ENCODE assay signal across 32 cellular contexts in genomic region chr13:66581691-66582090, GRCh38.
"Had no signal": no experiment of that assay in that cellular context is flagged by ENCODE, and none has a peak within 500 bp of the region (broad histone marks: within the 10 kb centered on the region; RNA-seq: fewer than 3 reads in every experiment).

No MANE protein-coding gene starts in this region.

- DNase-seq: activated CD4-positive, alpha-beta T cell treated with anti-CD3 and anti-CD28 coated beads for 1 hour; activated CD4-positive, alpha-beta T cell treated with anti-CD3 and anti-CD28 coated beads for 36 hours; activated CD4-positive, alpha-beta T cell treated with anti-CD3 and anti-CD28 coated beads for 48 hours; activated CD4-positive, alpha-beta T cell treated with anti-CD3 and anti-CD28 coated beads, Interleukin-2, amount 10 ng/mL, durations not matched to agents 7 days and 5 days; activated CD4-positive, alpha-beta T cell treated with anti-CD3 and anti-CD28 coated beads, Interleukin-2, amount 50 U/mL, for 48 hours; activated CD4-positive, CD25-positive, alpha-beta regulatory T cell; activated CD8-positive, alpha-beta memory T cell treated with anti-CD3 and anti-CD28 coated beads, Interleukin-2, amount 50 U/mL, for 4 hours; activated CD8-positive, alpha-beta T cell treated with anti-CD3 and anti-CD28 coated beads for 36 hours; activated effector memory CD4-positive, alpha-beta T cell treated with anti-CD3 and anti-CD28 coated beads, Interleukin-2, amount 50 U/mL, for 16 hours; activated gamma-delta T cell treated with Interleukin-2 at 50 U/mL for 16 hours; activated naive CD4-positive, alpha-beta T cell; activated naive CD4-positive, alpha-beta T cell treated with anti-CD3 and anti-CD28 coated beads for 36 hours; activated naive CD4-positive, alpha-beta T cell treated with anti-CD3 and anti-CD28 coated beads, Interleukin-2, amount 50 U/mL, for 16 hours; activated naive CD8-positive, alpha-beta T cell treated with anti-CD3 and anti-CD28 coated beads for 36 hours; activated T-cell treated with anti-CD3 and anti-CD28 coated beads for 4 hours; activated T-cell treated with anti-CD3 and anti-CD28 coated beads, Interleukin-2, amount 50 U/mL, for 1 hour; activated T-cell treated with anti-CD3 and anti-CD28 coated beads, Interleukin-2, amount 50 U/mL, for 4 hours; activated T-cell treated with anti-CD3 and anti-CD28 coated beads, Interleukin-2, amount 50 U/mL, for 72 hours; adrenal gland; amniotic stem cell; aorta; body of pancreas; brain microvascular endothelial cell; central memory CD4-positive, alpha-beta T cell; T-cell; T-helper 17 cell; T-helper 9 cell had no signal

- ATAC-seq: activated CD4-positive, alpha-beta T cell treated with anti-CD3 and anti-CD28 coated beads for 36 hours; activated CD4-positive, CD25-positive, alpha-beta regulatory T cell treated with anti-CD3 and anti-CD28 coated beads, Interleukin-2, amount 50 U/mL, for 24 hours; activated CD8-positive, alpha-beta T cell treated with anti-CD3 and anti-CD28 coated beads for 36 hours; activated naive CD4-positive, alpha-beta T cell treated with anti-CD3 and anti-CD28 coated beads, Interleukin-2, amount 50 U/mL, for 72 hours; activated T-cell treated with anti-CD3 and anti-CD28 coated beads, Interleukin-2, amount 50 U/mL, for 4 hours; activated T-cell treated with anti-CD3 and anti-CD28 coated beads, Interleukin-2, amount 50 U/mL, for 72 hours; activated T-helper 17 cell treated with anti-CD3 and anti-CD28 coated beads, Interleukin-2, amount 50 U/mL, for 72 hours; body of pancreas; T-cell; T-helper 17 cell had no signal

- H3K9me3 ChIP-seq: adrenal gland, body of pancreas, breast epithelium had no signal

- H3K27me3 ChIP-seq: adrenal gland, body of pancreas, brain microvascular endothelial cell, breast epithelium had no signal

- H3K4me1 ChIP-seq: adrenal gland, body of pancreas, breast epithelium had no signal

- H3K27ac ChIP-seq: adrenal gland, body of pancreas, brain microvascular endothelial cell, breast epithelium, VCaP had no signal

- H3K4me3 ChIP-seq: adrenal gland, body of pancreas, breast epithelium had no signal

- H3K36me3 ChIP-seq: adrenal gland, brain microvascular endothelial cell, breast epithelium had no signal
